ENCODE assay signal across 20 cellular contexts in the genomic region with DNA sequence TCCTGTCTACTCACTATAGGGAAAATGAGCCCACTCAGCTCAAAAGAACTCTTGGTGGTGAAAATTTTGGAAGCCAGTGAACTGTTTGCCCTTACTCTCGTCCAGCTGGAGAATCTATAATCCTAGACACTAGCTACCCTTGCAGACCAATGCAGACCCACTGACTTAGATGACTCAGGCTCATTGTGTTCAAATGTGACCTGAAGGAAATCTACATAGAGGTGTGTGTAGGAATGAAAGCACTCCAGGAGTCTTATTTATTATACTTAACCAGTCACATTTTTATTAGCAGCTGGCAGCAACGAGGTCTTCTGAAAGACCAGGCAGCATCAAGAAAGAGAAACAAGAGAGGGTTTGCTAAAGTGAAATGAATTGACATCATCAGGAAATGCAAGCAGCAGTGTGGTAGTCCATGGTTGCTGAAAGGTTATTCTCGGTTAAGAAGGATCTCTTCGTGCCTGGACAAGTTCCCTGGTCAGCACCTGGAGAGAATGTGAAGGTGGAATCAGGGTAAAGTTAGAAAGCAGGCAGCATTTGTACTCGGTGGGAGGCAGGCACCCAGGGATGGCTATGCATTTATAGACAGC. TPM values are rescaled to one million over a fixed set of nuclear protein-coding genes. Genes with fewer than 3 reads are reported as not detected.
DNase-seq lines count a peak whose midpoint lies in the region; TF ChIP-seq lines count a peak whose summit lies in the region.
"Had no signal": no experiment of that assay in that cellular context is flagged by ENCODE, and none has a peak within 500 bp of the region (broad histone marks: within the 10 kb centered on the region; RNA-seq: fewer than 3 reads in every experiment).

No MANE protein-coding gene starts in this region.

- peak overlapping the region in 3 of 4 donors; percentile 40 to 58 (median 56) for H3K27ac ChIP-seq in esophagus squamous epithelium
- H3K27ac ChIP-seq: SJCRH30 had no signal

- H3K9me3 ChIP-seq in esophagus squamous epithelium: no peaks in the 10 kb centered on the region
- H3K9me3 ChIP-seq: BE2C, SJCRH30 had no signal

- peak; percentile 9 for DNase-seq in NCI-H510A treated with DMSO at 0.1 percent for 48 hours (lab: John Stamatoyannopoulos, UW)
- no peak for DNase-seq in NCI-H510A (lab: John Stamatoyannopoulos, UW)
- DNase-seq in MCF 10A (ENCODE audit: unreplicated experiment): peak; percentile 54
- DNase-seq in esophagus squamous epithelium (lab: John Stamatoyannopoulos, UW): no peak
- DNase-seq in ureter (ENCODE audit: low spot score): peak; percentile 55
- no peak for DNase-seq in Calu3
- DNase-seq in RPMI8226: no peak
- no peak for DNase-seq in stimulated activated naive CD4-positive, alpha-beta T cell treated with Interleukin-2 at 50 U/mL for 16 hours (lab: John Stamatoyannopoulos, UW)
- DNase-seq: 8988T; BE2C; CD4-positive, alpha-beta T cell; KG1; NCI-H1048; NCI-H1436; NCI-H2081; NCI-H524 treated with DMSO at 0.1 percent for 48 hours; PC-3; SJCRH30 had no signal

- TF ChIP-seq POLR2A in esophagus squamous epithelium (IDR thresholded peaks at IDR 0.05): no peak

- H3K4me3 Mint-ChIP-seq in MCF 10A (ENCODE audit: unreplicated experiment) (no peak overlapping the region), Calu3 (ENCODE audit: low read depth, unreplicated experiment) (no peak overlapping the region)
- H3K4me3 Mint-ChIP-seq: CD4-positive, alpha-beta T cell had no signal

- H3K27me3 Mint-ChIP-seq in MCF 10A (ENCODE audit: insufficient read depth, unreplicated experiment): no peaks in the 10 kb centered on the region
- H3K27me3 Mint-ChIP-seq in Calu3 (ENCODE audit: unreplicated experiment): peaks cover 1% of the 10 kb centered on the region
- H3K27me3 Mint-ChIP-seq: CD4-positive, alpha-beta T cell had no signal

- H3K4me1 ChIP-seq in esophagus squamous epithelium: peaks cover 0 to 27% (median 4%) of the 10 kb centered on the region in 3 donors
- H3K4me1 ChIP-seq: BE2C, SJCRH30 had no signal

- H3K36me3 Mint-ChIP-seq in MCF 10A (ENCODE audit: insufficient read depth, unreplicated experiment) (no peaks in the 10 kb centered on the region), Calu3 (ENCODE audit: insufficient read depth, unreplicated experiment) (no peaks in the 10 kb centered on the region)

- H3K9me3 Mint-ChIP-seq in MCF 10A (ENCODE audit: unreplicated experiment) (no peaks in the 10 kb centered on the region), Calu3 (ENCODE audit: low read depth, unreplicated experiment) (no peaks in the 10 kb centered on the region)

- POLR2A ChIA-PET in MCF 10A (lab: Yijun Ruan, JAX): interaction anchor here (0.7 to 1.3 kb wide), 5 partner anchors 9 to 387 kb away, joined by 3 to 5 read pairs (median 4); partner anchors contain the start of gene EIF1

- H3K4me1 Mint-ChIP-seq in MCF 10A (ENCODE audit: insufficient read depth, unreplicated experiment): peaks cover 16% of the 10 kb centered on the region
- no peaks in the 10 kb centered on the region for H3K4me1 Mint-ChIP-seq in Calu3 (ENCODE audit: low read depth, unreplicated experiment)

- H3K4me3 ChIP-seq in esophagus squamous epithelium: no peak overlapping the region
- H3K4me3 ChIP-seq: SJCRH30 had no signal

- TF ChIP-seq CTCF in MCF 10A (IDR thresholded peaks at IDR 0.05; ENCODE audit: unreplicated experiment) (no peak), esophagus squamous epithelium (IDR thresholded peaks at IDR 0.05) (no peak), Calu3 (IDR thresholded peaks at IDR 0.05; ENCODE audit: unreplicated experiment) (no peak)

- 28 to 62% methylated on average over 5 of the region's 5 CpGs for WGBS in esophagus squamous epithelium, 2 donors

- intact Hi-C loops in MCF 10A (cut with micrococcal nuclease) (no loop called here), esophagus squamous epithelium (cut with DNase I) (no loop called here), Calu3 (cut with micrococcal nuclease; ENCODE audit: unreplicated experiment) (no loop called here)

- H3K36me3 ChIP-seq in esophagus squamous epithelium: no peaks in the 10 kb centered on the region
- H3K36me3 ChIP-seq: BE2C, SJCRH30 had no signal

- H3K27ac Mint-ChIP-seq in MCF 10A (ENCODE audit: low read depth, unreplicated experiment) (peak overlapping the region; percentile 25), Calu3 (ENCODE audit: unreplicated experiment) (no peak overlapping the region)
- H3K27ac Mint-ChIP-seq: CD4-positive, alpha-beta T cell had no signal

- H3K27me3 ChIP-seq in esophagus squamous epithelium: no peaks in the 10 kb centered on the region
- H3K27me3 ChIP-seq: SJCRH30 had no signal

- CTCF ChIA-PET in MCF 10A (lab: Yijun Ruan, JAX): interaction anchor here (0.6 to 1.2 kb wide), 4 partner anchors 21 to 506 kb away, joined by 3 to 6 read pairs (median 4); no protein-coding TSS in a partner anchor
- CTCF ChIA-PET in Calu3 (lab: Charles Lee): interaction anchor here (0.6 to 1.0 kb wide), 3 partner anchors 156 to 292 kb away, joined by 3 to 5 read pairs (median 4); partner anchors contain the start of gene KRTAP3-1

- BruUV-seq in MCF 10A (replicated peaks; lab: Mats Ljungman, UMichigan) (no TSS peak), Calu3 (replicated peaks; lab: Mats Ljungman, UMichigan) (no TSS peak)

RNA-seq across cellular contexts. Expression of gene KRTAP29-1, which starts 1.4 kb away (rescaled TPM):
- total RNA-seq in MCF 10A (2022) (not detected in 2 replicates), esophagus squamous epithelium (not detected), ureter (not detected), Calu3 (2022) (not detected in 2 replicates)
- total RNA-seq: CD4-positive, alpha-beta T cell; H4; HepG2; PC-3; SJCRH30 had no signal

RNA-seq across cellular contexts. Expression of gene KRTAP16-1, which starts 7.8 kb away (rescaled TPM):
- total RNA-seq in MCF 10A (2022) (not detected in 2 replicates), esophagus squamous epithelium (not detected), ureter (not detected), Calu3 (2022) (not detected in 2 replicates)
- total RNA-seq: H4, HepG2, PC-3, SJCRH30 had no signal

RNA-seq across cellular contexts. Expression of gene KRTAP17-1, which starts 14.2 kb away (rescaled TPM):
- total RNA-seq in MCF 10A (2022): not detected in 2 replicates
- not detected for total RNA-seq in esophagus squamous epithelium
- not detected for total RNA-seq in ureter
- total RNA-seq in Calu3 (2022): not detected in 2 replicates
- total RNA-seq: CD4-positive, alpha-beta T cell; H4; HepG2; PC-3; SJCRH30 had no signal

RNA-seq across cellular contexts. Expression of gene KRTAP9-7, which starts 25.8 kb away (rescaled TPM):
- not detected in 2 replicates for total RNA-seq in MCF 10A (2022)
- not detected for total RNA-seq in esophagus squamous epithelium
- not detected for total RNA-seq in ureter
- not detected in 2 replicates for total RNA-seq in Calu3 (2022)
- total RNA-seq: CD4-positive, alpha-beta T cell; H4; HepG2; PC-3; SJCRH30 had no signal

RNA-seq across cellular contexts. Expression of gene KRTAP9-6, which starts 36.1 kb away (rescaled TPM):
- total RNA-seq in MCF 10A (2022) (not detected in 2 replicates), esophagus squamous epithelium (not detected), ureter (not detected), Calu3 (2022) (not detected in 2 replicates)
- total RNA-seq: CD4-positive, alpha-beta T cell; H4; HepG2; PC-3; SJCRH30 had no signal

Comparison
In these comparisons a context has a peak if more than half of its experiments do, and no peak if none do; other contexts are left out.
1. DNase-seq: peak in NCI-H510A treated with DMSO at 0.1 percent for 48 hours (single experiment), MCF 10A (single experiment) and ureter (single experiment); none in NCI-H510A (single experiment), esophagus squamous epithelium (single experiment), Calu3 (single experiment), RPMI8226 (single experiment) and stimulated activated naive CD4-positive, alpha-beta T cell treated with Interleukin-2 at 50 U/mL for 16 hours (single experiment).